ENCODE assay signal across 1 cellular context in the genomic region with DNA sequence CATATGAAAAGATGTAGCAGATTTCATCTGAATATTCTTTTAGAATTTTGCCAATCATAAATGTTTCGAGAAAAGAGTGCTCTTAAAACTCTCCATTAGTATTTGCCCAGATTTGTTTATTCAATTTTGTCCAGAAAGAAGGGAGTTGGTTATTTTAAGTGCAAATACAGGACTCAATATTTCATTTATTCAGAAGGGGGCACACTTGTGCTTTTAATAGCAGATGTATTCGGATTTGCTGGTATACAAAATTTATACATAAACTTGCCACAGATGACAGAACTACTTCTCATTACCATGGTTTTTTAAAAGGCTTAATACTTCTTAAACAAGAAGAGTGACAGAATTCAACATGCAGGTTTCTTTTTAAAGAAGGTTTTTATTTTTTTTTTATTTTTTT.
TF ChIP-seq lines count a peak whose summit lies in the region.

No MANE protein-coding gene starts in this region.

TF ChIP-seq in GM12878, 131 proteins besides CTCF, POLR2A, EP300 and RAD21 (continued from another document):
- TF ChIP-seq, protein P1, sequence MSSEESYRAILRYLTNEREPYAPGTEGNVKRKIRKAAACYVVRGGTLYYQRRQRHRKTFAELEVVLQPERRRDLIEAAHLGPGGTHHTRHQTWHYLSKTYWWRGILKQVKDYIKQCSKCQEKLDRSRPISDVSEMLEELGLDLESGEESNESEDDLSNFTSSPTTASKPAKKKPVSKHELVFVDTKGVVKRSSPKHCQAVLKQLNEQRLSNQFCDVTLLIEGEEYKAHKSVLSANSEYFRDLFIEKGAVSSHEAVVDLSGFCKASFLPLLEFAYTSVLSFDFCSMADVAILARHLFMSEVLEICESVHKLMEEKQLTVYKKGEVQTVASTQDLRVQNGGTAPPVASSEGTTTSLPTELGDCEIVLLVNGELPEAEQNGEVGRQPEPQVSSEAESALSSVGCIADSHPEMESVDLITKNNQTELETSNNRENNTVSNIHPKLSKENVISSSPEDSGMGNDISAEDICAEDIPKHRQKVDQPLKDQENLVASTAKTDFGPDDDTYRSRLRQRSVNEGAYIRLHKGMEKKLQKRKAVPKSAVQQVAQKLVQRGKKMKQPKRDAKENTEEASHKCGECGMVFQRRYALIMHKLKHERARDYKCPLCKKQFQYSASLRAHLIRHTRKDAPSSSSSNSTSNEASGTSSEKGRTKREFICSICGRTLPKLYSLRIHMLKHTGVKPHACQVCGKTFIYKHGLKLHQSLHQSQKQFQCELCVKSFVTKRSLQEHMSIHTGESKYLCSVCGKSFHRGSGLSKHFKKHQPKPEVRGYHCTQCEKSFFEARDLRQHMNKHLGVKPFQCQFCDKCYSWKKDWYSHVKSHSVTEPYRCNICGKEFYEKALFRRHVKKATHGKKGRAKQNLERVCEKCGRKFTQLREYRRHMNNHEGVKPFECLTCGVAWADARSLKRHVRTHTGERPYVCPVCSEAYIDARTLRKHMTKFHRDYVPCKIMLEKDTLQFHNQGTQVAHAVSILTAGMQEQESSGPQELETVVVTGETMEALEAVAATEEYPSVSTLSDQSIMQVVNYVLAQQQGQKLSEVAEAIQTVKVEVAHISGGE (CRISPR knock-in tag; IDR thresholded peaks at IDR 0.05): no peak
- no peak for TF ChIP-seq YY1 (IDR thresholded peaks at IDR 0.05; ENCODE audit: low read depth, low read length)
- TF ChIP-seq, protein P2, sequence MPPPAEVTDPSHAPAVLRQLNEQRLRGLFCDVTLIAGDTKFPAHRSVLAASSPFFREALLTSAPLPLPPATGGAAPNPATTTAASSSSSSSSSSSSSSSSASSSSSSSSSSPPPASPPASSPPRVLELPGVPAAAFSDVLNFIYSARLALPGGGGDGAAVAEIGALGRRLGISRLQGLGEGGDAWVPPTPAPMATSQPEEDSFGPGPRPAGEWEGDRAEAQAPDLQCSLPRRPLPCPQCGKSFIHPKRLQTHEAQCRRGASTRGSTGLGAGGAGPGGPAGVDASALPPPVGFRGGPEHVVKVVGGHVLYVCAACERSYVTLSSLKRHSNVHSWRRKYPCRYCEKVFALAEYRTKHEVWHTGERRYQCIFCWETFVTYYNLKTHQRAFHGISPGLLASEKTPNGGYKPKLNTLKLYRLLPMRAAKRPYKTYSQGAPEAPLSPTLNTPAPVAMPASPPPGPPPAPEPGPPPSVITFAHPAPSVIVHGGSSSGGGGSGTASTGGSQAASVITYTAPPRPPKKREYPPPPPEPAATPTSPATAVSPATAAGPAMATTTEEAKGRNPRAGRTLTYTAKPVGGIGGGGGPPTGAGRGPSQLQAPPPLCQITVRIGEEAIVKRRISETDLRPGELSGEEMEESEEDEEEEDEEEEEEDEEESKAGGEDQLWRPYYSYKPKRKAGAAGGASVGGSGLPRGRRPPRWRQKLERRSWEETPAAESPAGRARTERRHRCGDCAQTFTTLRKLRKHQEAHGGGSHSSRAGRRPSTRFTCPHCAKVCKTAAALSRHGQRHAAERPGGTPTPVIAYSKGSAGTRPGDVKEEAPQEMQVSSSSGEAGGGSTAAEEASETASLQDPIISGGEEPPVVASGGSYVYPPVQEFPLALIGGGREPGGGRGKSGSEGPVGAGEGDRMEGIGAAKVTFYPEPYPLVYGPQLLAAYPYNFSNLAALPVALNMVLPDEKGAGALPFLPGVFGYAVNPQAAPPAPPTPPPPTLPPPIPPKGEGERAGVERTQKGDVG (CRISPR knock-in tag; IDR thresholded peaks at IDR 0.05): no peak
- TF ChIP-seq, protein P3, sequence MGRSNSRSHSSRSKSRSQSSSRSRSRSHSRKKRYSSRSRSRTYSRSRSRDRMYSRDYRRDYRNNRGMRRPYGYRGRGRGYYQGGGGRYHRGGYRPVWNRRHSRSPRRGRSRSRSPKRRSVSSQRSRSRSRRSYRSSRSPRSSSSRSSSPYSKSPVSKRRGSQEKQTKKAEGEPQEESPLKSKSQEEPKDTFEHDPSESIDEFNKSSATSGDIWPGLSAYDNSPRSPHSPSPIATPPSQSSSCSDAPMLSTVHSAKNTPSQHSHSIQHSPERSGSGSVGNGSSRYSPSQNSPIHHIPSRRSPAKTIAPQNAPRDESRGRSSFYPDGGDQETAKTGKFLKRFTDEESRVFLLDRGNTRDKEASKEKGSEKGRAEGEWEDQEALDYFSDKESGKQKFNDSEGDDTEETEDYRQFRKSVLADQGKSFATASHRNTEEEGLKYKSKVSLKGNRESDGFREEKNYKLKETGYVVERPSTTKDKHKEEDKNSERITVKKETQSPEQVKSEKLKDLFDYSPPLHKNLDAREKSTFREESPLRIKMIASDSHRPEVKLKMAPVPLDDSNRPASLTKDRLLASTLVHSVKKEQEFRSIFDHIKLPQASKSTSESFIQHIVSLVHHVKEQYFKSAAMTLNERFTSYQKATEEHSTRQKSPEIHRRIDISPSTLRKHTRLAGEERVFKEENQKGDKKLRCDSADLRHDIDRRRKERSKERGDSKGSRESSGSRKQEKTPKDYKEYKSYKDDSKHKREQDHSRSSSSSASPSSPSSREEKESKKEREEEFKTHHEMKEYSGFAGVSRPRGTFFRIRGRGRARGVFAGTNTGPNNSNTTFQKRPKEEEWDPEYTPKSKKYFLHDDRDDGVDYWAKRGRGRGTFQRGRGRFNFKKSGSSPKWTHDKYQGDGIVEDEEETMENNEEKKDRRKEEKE (IDR thresholded peaks at IDR 0.05): no peak
